In genomic region chr10:121886997-121887622, GRCh38 we compare ENCODE assay signal across 8 cellular contexts. TPM values are rescaled to one million over a fixed set of nuclear protein-coding genes. Genes with fewer than 3 reads are reported as not detected.
DNase-seq lines count a peak whose midpoint lies in the region; ATAC-seq and TF ChIP-seq lines count a peak whose summit lies in the region.

No MANE protein-coding gene starts in this region.

- peaks cover 28% of the 10 kb centered on the region for H3K36me3 Mint-ChIP-seq in nephron (ENCODE audit: low read depth)

- H3K27ac ChIP-seq in esophagus squamous epithelium: no peak overlapping the region
- H3K27ac ChIP-seq in tibial artery: no peak overlapping the region

- 20 to 34% methylated on average over 7 of the region's 7 CpGs for WGBS in esophagus squamous epithelium, 2 donors

- no peak overlapping the region for H3K4me3 ChIP-seq in esophagus squamous epithelium
- H3K4me3 ChIP-seq in tibial artery: no peak overlapping the region

- H3K27ac Mint-ChIP-seq in nephron: no peak overlapping the region

- intact Hi-C loops in esophagus squamous epithelium (cut with DNase I) (no loop called here), tibial artery (cut with DNase I; ENCODE audit: low total_unique reads) (loop anchor here (5.0 kb wide), 1 partner anchor 945 kb away; no protein-coding TSS in a partner anchor)

- DNase-seq in ELR (ENCODE audit: low read depth): peak; percentile 70
- peak; percentile 83 for DNase-seq in HEK293T (ENCODE audit: extremely low spot score)
- DNase-seq in NCI-H82 treated with DMSO at 0.1 percent for 48 hours (lab: John Stamatoyannopoulos, UW; ENCODE audit: unreplicated experiment): peak; percentile 5
- DNase-seq in activated T-cell treated with anti-CD3 and anti-CD28 coated beads for 1 hour (ENCODE audit: low read depth): peak; percentile 19
- no peak for DNase-seq in esophagus squamous epithelium (lab: John Stamatoyannopoulos, UW)
- peak in 1 of 2 donors; percentile 24 for DNase-seq in tibial artery

- H3K4me3 Mint-ChIP-seq in nephron: no peak overlapping the region

- no peaks in the 10 kb centered on the region for H3K9me3 Mint-ChIP-seq in nephron

- H3K4me1 ChIP-seq in esophagus squamous epithelium (no peaks in the 10 kb centered on the region), tibial artery (no peaks in the 10 kb centered on the region)

- no peak for TF ChIP-seq POLR2A in esophagus squamous epithelium (IDR thresholded peaks at IDR 0.05)

- no peak for ATAC-seq in GM18873 (IDR thresholded peaks at IDR 0.05; ENCODE audit: low FRiP score, unreplicated experiment)

- TF ChIP-seq CTCF in esophagus squamous epithelium (IDR thresholded peaks at IDR 0.05) (peak; percentile 55 to 88 (median 81)), nephron (IDR thresholded peaks at IDR 0.05; ENCODE audit: unreplicated experiment in 3 of 3) (peak; percentile 72 to 84 (median 74)), tibial artery (IDR thresholded peaks at IDR 0.05) (peak; percentile 53 to 59)

- POLR2A ChIA-PET in HEK293T (lab: Yijun Ruan, JAX): interaction anchor here (0.9 kb wide), 1 partner anchor 57 kb away, joined by 3 read pairs; no protein-coding TSS in a partner anchor

- no peaks in the 10 kb centered on the region for H3K4me1 Mint-ChIP-seq in nephron

- H3K36me3 ChIP-seq in esophagus squamous epithelium (peaks cover 0 to 43% (median 0%) of the 10 kb centered on the region in 3 donors), tibial artery (peaks cover 5 to 42% (median 11%) of the 10 kb centered on the region in 3 donors)

- no peaks in the 10 kb centered on the region for H3K27me3 ChIP-seq in esophagus squamous epithelium
- H3K27me3 ChIP-seq in tibial artery: no peaks in the 10 kb centered on the region

- CTCF ChIA-PET in HEK293T (lab: Yijun Ruan, JAX): interaction anchor here (0.5 to 3.1 kb wide), 8 partner anchors 9 to 699 kb away, joined by 3 to 23 read pairs (median 4); no protein-coding TSS in a partner anchor

- no peaks in the 10 kb centered on the region for H3K27me3 Mint-ChIP-seq in nephron (ENCODE audit: low read depth)

- H3K9me3 ChIP-seq in esophagus squamous epithelium (no peaks in the 10 kb centered on the region), tibial artery (no peaks in the 10 kb centered on the region)

TF ChIP-seq in HEK293T, 16 proteins besides CTCF, POLR2A, EP300 and RAD21:
- TF ChIP-seq FOXM1 (IDR thresholded peaks at IDR 0.05; ENCODE audit: borderline replicate concordance) (no peak), PKNOX1 (IDR thresholded peaks at IDR 0.05) (no peak), FOXA1 (IDR thresholded peaks at IDR 0.05) (no peak), BHLHE40 (IDR thresholded peaks at IDR 0.05; ENCODE audit: borderline replicate concordance) (no peak), NFRKB (IDR thresholded peaks at IDR 0.05) (no peak), LEF1 (IDR thresholded peaks at IDR 0.05; ENCODE audit: borderline replicate concordance) (no peak), ARNT (IDR thresholded peaks at IDR 0.05) (no peak), TARDBP (IDR thresholded peaks at IDR 0.05) (no peak), SUZ12 (IDR thresholded peaks at IDR 0.05) (no peak), ZNF384 (IDR thresholded peaks at IDR 0.05) (no peak), SP1 (IDR thresholded peaks at IDR 0.05) (no peak), FOXK2 (IDR thresholded peaks at IDR 0.05) (no peak), ELF4 (IDR thresholded peaks at IDR 0.05) (no peak)
TF ChIP-seq in HEK293T: peak in this region for 0.

RNA-seq across cellular contexts. Expression of gene ATE1, which starts 40.7 kb away (rescaled TPM):
- total RNA-seq in esophagus squamous epithelium: 10 to 100 TPM; 15.5 to 29.8 (median 22.6) TPM
